ENCODE assay signal across 8 cellular contexts in genomic region chr6:13614926-13615801, GRCh38. TPM values are rescaled to one million over a fixed set of nuclear protein-coding genes. Genes with fewer than 3 reads are reported as not detected.
DNase-seq lines count a peak whose midpoint lies in the region; ATAC-seq lines count a peak whose summit lies in the region.

TSS of gene NOL7 (plus strand) at chr6:13615335. CDS start at chr6:13615359, 24 bp downstream.

- H3K36me3 ChIP-seq in naive thymus-derived CD4-positive, alpha-beta T cell (ENCODE audit: control insufficient read depth in 2 of 3, insufficient read depth in 3 of 3, low read length in 3 of 3): peaks cover 12 to 35% (median 21%) of the 10 kb centered on the region in 3 experiments

- CTCF ChIA-PET in naive thymus-derived CD4-positive, alpha-beta T cell (lab: Charles Lee): interaction anchor here (0.5 to 4.5 kb wide), 15 partner anchors 10 to 200 kb away, joined by 3 to 26 read pairs (median 4); partner anchors contain the start of genes MCUR1, RANBP9 and SIRT5

- no peaks in the 10 kb centered on the region for H3K27me3 Mint-ChIP-seq in activated T-helper 1 cell treated with anti-CD3 and anti-CD28 coated beads, Interleukin-12 subunit alpha, Interleukin-12 subunit beta, Interleukin-2, Interleukin-4 antibody, amounts not matched to agents 30 ng/mL and 10 ng/mL and 1 ng/mL, durations not matched to agents 14 hours and 24 hours and 36 hours (ENCODE audit: insufficient read depth)
- H3K27me3 Mint-ChIP-seq in naive thymus-derived CD4-positive, alpha-beta T cell: peaks cover 0 to 2% (median 0%) of the 10 kb centered on the region in 5 donors
- no peaks in the 10 kb centered on the region for H3K27me3 Mint-ChIP-seq in stimulated activated naive B cell treated with anti-CD40 and anti-IgM and Interleukin-4, amounts not matched to agents 10 μg/mL and 1 μg/mL and 100 μg/mL, for 72 hours

- H3K4me3 ChIP-seq in naive thymus-derived CD4-positive, alpha-beta T cell (ENCODE audit: low read length): peak within 1 kb of the TSS; percentile 85

- intact Hi-C loops in activated T-helper 1 cell treated with anti-CD3 and anti-CD28 coated beads, Interleukin-12 subunit alpha, Interleukin-12 subunit beta, Interleukin-2, Interleukin-4 antibody, amounts not matched to agents 30 ng/mL and 10 ng/mL and 1 ng/mL, durations not matched to agents 14 hours and 24 hours and 36 hours (cut with micrococcal nuclease): loop anchor here (1.0 to 10.0 kb wide), 8 partner anchors 41 to 450 kb away; partner anchors contain the start of genes GFOD1, MCUR1, RANBP9 and SIRT5
- intact Hi-C loops in naive thymus-derived CD4-positive, alpha-beta T cell (cut with micrococcal nuclease): loop anchor here (1.0 to 10.0 kb wide), 13 partner anchors 8 to 502 kb away; partner anchors contain the start of genes CD83 (in 2 of the 2), GFOD1 (in 2 of the 2), MCUR1 (in 2 of the 2) and SIRT5 (in 2 of the 2)

- no peaks in the 10 kb centered on the region for H3K9me3 Mint-ChIP-seq in activated T-helper 1 cell treated with anti-CD3 and anti-CD28 coated beads, Interleukin-12 subunit alpha, Interleukin-12 subunit beta, Interleukin-2, Interleukin-4 antibody, amounts not matched to agents 30 ng/mL and 10 ng/mL and 1 ng/mL, durations not matched to agents 14 hours and 24 hours and 36 hours
- H3K9me3 Mint-ChIP-seq in naive thymus-derived CD4-positive, alpha-beta T cell: peaks cover 0 to 4% (median 0%) of the 10 kb centered on the region in 11 donors
- H3K9me3 Mint-ChIP-seq in stimulated activated naive B cell treated with anti-CD40 and anti-IgM and Interleukin-4, amounts not matched to agents 10 μg/mL and 1 μg/mL and 100 μg/mL, for 72 hours: no peaks in the 10 kb centered on the region

- peak within 1 kb of the TSS; percentile 81 for H3K27ac ChIP-seq in naive thymus-derived CD4-positive, alpha-beta T cell (ENCODE audit: low read depth, low read length)

- DNase-seq in EH (ENCODE audit: low read depth) (peak; percentile 98), Kasumi-1 (lab: John Stamatoyannopoulos, UW) (peak; percentile 95 to 97), RKO (ENCODE audit: low spot score) (peak; percentile 97), fibroblast of gingiva (ENCODE audit: low read depth) (peak; percentile 99)
- peak; percentile 98 for DNase-seq in activated T-helper 1 cell treated with anti-CD3 and anti-CD28 coated beads, Interleukin-12 subunit alpha, Interleukin-12 subunit beta, Interleukin-2, Interleukin-4 antibody, amounts not matched to agents 30 ng/mL and 10 ng/mL and 1 ng/mL, durations not matched to agents 14 hours and 24 hours and 36 hours (ENCODE audit: low spot score)
- peak; percentile 96 to 99 (median 98) for DNase-seq in naive thymus-derived CD4-positive, alpha-beta T cell
- DNase-seq in stimulated activated naive B cell treated with anti-CD40 and anti-IgM and Interleukin-4, amounts not matched to agents 10 μg/mL and 1 μg/mL and 100 μg/mL, for 72 hours: peak; percentile 97

- H3K27me3 ChIP-seq in naive thymus-derived CD4-positive, alpha-beta T cell (ENCODE audit: control insufficient read depth in 2 of 2, insufficient read depth in 2 of 2, low read length in 2 of 2): no peaks in the 10 kb centered on the region

- peak within 1 kb of the TSS; percentile 87 for H3K27ac Mint-ChIP-seq in activated T-helper 1 cell treated with anti-CD3 and anti-CD28 coated beads, Interleukin-12 subunit alpha, Interleukin-12 subunit beta, Interleukin-2, Interleukin-4 antibody, amounts not matched to agents 30 ng/mL and 10 ng/mL and 1 ng/mL, durations not matched to agents 14 hours and 24 hours and 36 hours
- H3K27ac Mint-ChIP-seq in naive thymus-derived CD4-positive, alpha-beta T cell: peak within 1 kb of the TSS; percentile 85 to 97 (median 94)
- peak within 1 kb of the TSS; percentile 99 for H3K27ac Mint-ChIP-seq in stimulated activated naive B cell treated with anti-CD40 and anti-IgM and Interleukin-4, amounts not matched to agents 10 μg/mL and 1 μg/mL and 100 μg/mL, for 72 hours

- H3K9me3 ChIP-seq in naive thymus-derived CD4-positive, alpha-beta T cell (ENCODE audit: control insufficient read depth in 2 of 3, low read length in 3 of 3): no peaks in the 10 kb centered on the region

- peaks cover 19% of the 10 kb centered on the region for H3K36me3 Mint-ChIP-seq in activated T-helper 1 cell treated with anti-CD3 and anti-CD28 coated beads, Interleukin-12 subunit alpha, Interleukin-12 subunit beta, Interleukin-2, Interleukin-4 antibody, amounts not matched to agents 30 ng/mL and 10 ng/mL and 1 ng/mL, durations not matched to agents 14 hours and 24 hours and 36 hours (ENCODE audit: low read depth)
- peaks cover 6 to 18% (median 13%) of the 10 kb centered on the region in 5 donors for H3K36me3 Mint-ChIP-seq in naive thymus-derived CD4-positive, alpha-beta T cell
- H3K36me3 Mint-ChIP-seq in stimulated activated naive B cell treated with anti-CD40 and anti-IgM and Interleukin-4, amounts not matched to agents 10 μg/mL and 1 μg/mL and 100 μg/mL, for 72 hours: peaks cover 17 to 29% of the 10 kb centered on the region in 2 donors

- POLR2A ChIA-PET in naive thymus-derived CD4-positive, alpha-beta T cell (lab: Charles Lee): interaction anchor here (0.6 to 5.3 kb wide), 43 partner anchors 9 to 459 kb away, joined by 3 to 101 read pairs (median 4); partner anchors contain the start of genes RANBP9, SIRT5 and TBC1D7

- ATAC-seq in GM21825 (IDR thresholded peaks at IDR 0.05; ENCODE audit: unreplicated experiment): peak; percentile 88
- peak; percentile 98 for ATAC-seq in naive thymus-derived CD4-positive, alpha-beta T cell
- peak; percentile 95 for ATAC-seq in stimulated activated naive B cell treated with anti-CD40 and anti-IgM and Interleukin-4, amounts not matched to agents 10 μg/mL and 1 μg/mL and 100 μg/mL, for 72 hours (replicated peaks)

- peaks cover 54% of the 10 kb centered on the region for H3K4me1 Mint-ChIP-seq in activated T-helper 1 cell treated with anti-CD3 and anti-CD28 coated beads, Interleukin-12 subunit alpha, Interleukin-12 subunit beta, Interleukin-2, Interleukin-4 antibody, amounts not matched to agents 30 ng/mL and 10 ng/mL and 1 ng/mL, durations not matched to agents 14 hours and 24 hours and 36 hours (ENCODE audit: low read depth)
- H3K4me1 Mint-ChIP-seq in naive thymus-derived CD4-positive, alpha-beta T cell: peaks cover 25 to 55% (median 47%) of the 10 kb centered on the region in 7 donors
- H3K4me1 Mint-ChIP-seq in stimulated activated naive B cell treated with anti-CD40 and anti-IgM and Interleukin-4, amounts not matched to agents 10 μg/mL and 1 μg/mL and 100 μg/mL, for 72 hours: peaks cover 18 to 43% of the 10 kb centered on the region in 2 donors

- H3K4me3 Mint-ChIP-seq in activated T-helper 1 cell treated with anti-CD3 and anti-CD28 coated beads, Interleukin-12 subunit alpha, Interleukin-12 subunit beta, Interleukin-2, Interleukin-4 antibody, amounts not matched to agents 30 ng/mL and 10 ng/mL and 1 ng/mL, durations not matched to agents 14 hours and 24 hours and 36 hours: peak within 1 kb of the TSS; percentile 99
- H3K4me3 Mint-ChIP-seq in naive thymus-derived CD4-positive, alpha-beta T cell: peak within 1 kb of the TSS; percentile 82 to 98 (median 94)
- H3K4me3 Mint-ChIP-seq in stimulated activated naive B cell treated with anti-CD40 and anti-IgM and Interleukin-4, amounts not matched to agents 10 μg/mL and 1 μg/mL and 100 μg/mL, for 72 hours: peak within 1 kb of the TSS; percentile 92 to 98

- peaks cover 8 to 26% of the 10 kb centered on the region in 2 donors for H3K4me1 ChIP-seq in naive thymus-derived CD4-positive, alpha-beta T cell (ENCODE audit: control insufficient read depth in 2 of 2, insufficient read depth in 2 of 2, low read length in 2 of 2)

RNA-seq across cellular contexts. Expression of gene NOL7, which starts in this region (rescaled TPM):
- 97.7 and 100 TPM in 2 replicates for total RNA-seq in activated T-helper 1 cell treated with anti-CD3 and anti-CD28 coated beads, Interleukin-12 subunit alpha, Interleukin-12 subunit beta, Interleukin-2, Interleukin-4 antibody, amounts not matched to agents 30 ng/mL and 10 ng/mL and 1 ng/mL, durations not matched to agents 14 hours and 24 hours and 36 hours
- total RNA-seq in naive thymus-derived CD4-positive, alpha-beta T cell: 10 to 100 TPM; 49.1 to 65.2 (median 62.1) TPM
- polyA plus RNA-seq in naive thymus-derived CD4-positive, alpha-beta T cell: 100 to 1,000 TPM; 135 to 145 TPM

Comparison
In these comparisons a context has a peak if more than half of its experiments do, and no peak if none do; other contexts are left out.
1. Peak in every context shown above with its lines: DNase-seq, ATAC-seq, H3K4me3 ChIP-seq and H3K27ac ChIP-seq.